In genomic region chr7:106382129-106382528, GRCh38 we compare ENCODE assay signal across 9 cellular contexts.
"Had no signal": no experiment of that assay in that cellular context is flagged by ENCODE, and none has a peak within 500 bp of the region (broad histone marks: within the 10 kb centered on the region; RNA-seq: fewer than 3 reads in every experiment).

No MANE protein-coding gene starts in this region.

- H3K4me3 ChIP-seq: GM23338 had no signal

- H3K4me2 ChIP-seq: GM23338, KMS-11 had no signal

- H3K27ac ChIP-seq: HL-60, KMS-11 had no signal

- H3K9ac ChIP-seq: KMS-11 had no signal

- DNase-seq: H9, HCEC 1CT, HFFc6, IMR-90, Karpas-422, KBM-7 had no signal
